Comparison of ENCODE assay signal across 31 cellular contexts in genomic region chr3:38308456-38308855, GRCh38. TPM values are rescaled to one million over a fixed set of nuclear protein-coding genes. Genes with fewer than 3 reads are reported as not detected.
"Had no signal": no experiment of that assay in that cellular context is flagged by ENCODE, and none has a peak within 500 bp of the region (broad histone marks: within the 10 kb centered on the region; RNA-seq: fewer than 3 reads in every experiment).

No MANE protein-coding gene starts in this region.

- H3K9me3 Mint-ChIP-seq: immature natural killer cell, neural crest cell had no signal

- FAIRE-seq: islet of Langerhans, kidney, small intestine had no signal

- H3K4me1 Mint-ChIP-seq: immature natural killer cell; naive thymus-derived CD8-positive, alpha-beta T cell; nephron; neural crest cell; stimulated activated memory B cell treated with anti-CD40 and anti-IgM and Interleukin-4, amounts not matched to agents 10 μg/mL and 1 μg/mL and 100 μg/mL, for 72 hours had no signal

- H3K4me3 Mint-ChIP-seq: immature natural killer cell; naive thymus-derived CD8-positive, alpha-beta T cell; nephron; neural crest cell; stimulated activated memory B cell treated with anti-CD40 and anti-IgM and Interleukin-4, amounts not matched to agents 10 μg/mL and 1 μg/mL and 100 μg/mL, for 72 hours had no signal

- H3K9ac ChIP-seq: parathyroid adenoma had no signal

- H3K9me3 ChIP-seq: left lung, lower lobe of right lung, suprapubic skin, thoracic aorta, tibial artery, uterus had no signal

- ATAC-seq: left colon; left lung; lower lobe of right lung; naive thymus-derived CD8-positive, alpha-beta T cell; right cardiac atrium; stimulated activated memory B cell treated with anti-CD40 and anti-IgM and Interleukin-4, amounts not matched to agents 10 μg/mL and 1 μg/mL and 100 μg/mL, for 72 hours had no signal

- H3K36me3 ChIP-seq: left lung, lower lobe of right lung, sigmoid colon, spleen, suprapubic skin, thoracic aorta, uterus had no signal

- H3K27me3 ChIP-seq: left lung, sigmoid colon, suprapubic skin, tibial artery, uterus had no signal

- DNase-seq: hippocampal formation; immature natural killer cell; kidney; left colon; left lung; lower lobe of right lung; mammary epithelial cell; mesenchymal stem cell; naive thymus-derived CD8-positive, alpha-beta T cell; nucleus accumbens; retina; right cardiac atrium; sigmoid colon; small intestine; spleen; stimulated activated CD4-positive, alpha-beta T cell treated with anti-CD3 and anti-CD28 coated beads, Interleukin-4, amount 100 ng/mL, for 24 hours; stimulated activated CD8-positive, alpha-beta memory T cell treated with anti-CD3 and anti-CD28 coated beads, Interleukin-4, amount 100 ng/mL, for 48 hours; stimulated activated naive CD4-positive, alpha-beta T cell treated with Interleukin-2 at 50 U/mL for 16 hours; tibial artery; trophoblast cell; uterus had no signal

- H2AFZ ChIP-seq: parathyroid adenoma had no signal

- H3K36me3 Mint-ChIP-seq: immature natural killer cell had no signal

- H3K27ac ChIP-seq: left lung, lower lobe of right lung, parathyroid adenoma, sigmoid colon, spleen, suprapubic skin, thoracic aorta, tibial artery, uterus had no signal

- H3K27ac Mint-ChIP-seq: immature natural killer cell; nephron; stimulated activated memory B cell treated with anti-CD40 and anti-IgM and Interleukin-4, amounts not matched to agents 10 μg/mL and 1 μg/mL and 100 μg/mL, for 72 hours had no signal

- H3K4me3 ChIP-seq: left lung, lower lobe of right lung, sigmoid colon, spleen, suprapubic skin, thoracic aorta, tibial artery, uterus had no signal

- H3K4me1 ChIP-seq: left lung, lower lobe of right lung, parathyroid adenoma, sigmoid colon, spleen, suprapubic skin, tibial artery, uterus had no signal

- H3K79me2 ChIP-seq: parathyroid adenoma had no signal

RNA-seq across cellular contexts. Expression of gene SLC22A14, which starts 26.4 kb away (rescaled TPM):
- total RNA-seq: left colon, lower lobe of right lung, neural crest cell, sigmoid colon, subcutaneous adipose tissue, ureter had no signal
- polyA plus RNA-seq: immature natural killer cell; liver; naive thymus-derived CD8-positive, alpha-beta T cell had no signal

RNA-seq across cellular contexts. Expression of gene SLC22A13, which starts 42.8 kb away (rescaled TPM):
- polyA plus RNA-seq: immature natural killer cell had no signal
